In genomic region chr6:160043784-160044183, GRCh38 we compare ENCODE assay signal across 26 cellular contexts.
DNase-seq lines count a peak whose midpoint lies in the region; ATAC-seq and TF ChIP-seq lines count a peak whose summit lies in the region.
"Had no signal": no experiment of that assay in that cellular context is flagged by ENCODE, and none has a peak within 500 bp of the region (broad histone marks: within the 10 kb centered on the region; RNA-seq: fewer than 3 reads in every experiment).

No MANE protein-coding gene starts in this region.

- no peaks in the 10 kb centered on the region for H3K27me3 Mint-ChIP-seq in chondrocyte (ENCODE audit: low read depth)
- H3K27me3 Mint-ChIP-seq: CD4-positive, alpha-beta memory T cell had no signal

- WGBS in liver = 75% methylated on average over 4 of the region's 4 CpGs

- peak; percentile 3; the same call in 1 of the 3 replicates for ATAC-seq in RWPE2 (ENCODE audit: low read depth)
- ATAC-seq in mucosa of descending colon = no peak
- no peak for ATAC-seq in HG02938 (IDR thresholded peaks at IDR 0.05; ENCODE audit: unreplicated experiment)
- ATAC-seq: activated T-cell treated with anti-CD3 and anti-CD28 coated beads, Interleukin-2, amount 50 U/mL, for 72 hours; gastroesophageal sphincter; HCT116; stimulated activated effector memory CD8-positive, alpha-beta T cell treated with anti-CD3 and anti-CD28 coated beads, Interleukin-12 subunit alpha, Interleukin-12 subunit beta, amount 100 ng/mL, for 72 hours had no signal

- TF ChIP-seq RAD21 in liver (IDR thresholded peaks at IDR 0.05) = no peak

- H3K27ac Mint-ChIP-seq in chondrocyte (ENCODE audit: unreplicated experiment) = peak overlapping the region; percentile 82
- H3K27ac Mint-ChIP-seq: CD4-positive, alpha-beta memory T cell had no signal

- H3K27me3 ChIP-seq in RWPE2 (ENCODE audit: insufficient read depth, poor library complexity, severe bottlenecking) = no peaks in the 10 kb centered on the region
- no peaks in the 10 kb centered on the region for H3K27me3 ChIP-seq in liver (ENCODE audit: control insufficient read depth in 4 of 4, insufficient read depth in 4 of 4, low read length in 3 of 4)
- H3K27me3 ChIP-seq in tibial artery = no peaks in the 10 kb centered on the region
- no peaks in the 10 kb centered on the region for H3K27me3 ChIP-seq in BE2C
- H3K27me3 ChIP-seq: gastroesophageal sphincter, spleen had no signal

- H3K27ac ChIP-seq in RWPE2 (ENCODE audit: poor library complexity, severe bottlenecking) (peak overlapping the region; percentile 89), liver (ENCODE audit: low read depth in 1 of 2, low read length in 2 of 2) (peak overlapping the region; percentile 88 to 99), tibial artery (peak overlapping the region; percentile 51 to 60)
- H3K27ac ChIP-seq: gastroesophageal sphincter, HL-60, spleen had no signal

- H3K4me1 ChIP-seq in RWPE2 (ENCODE audit: insufficient read depth, poor library complexity, severe bottlenecking) (peaks cover 40% of the 10 kb centered on the region), liver (ENCODE audit: control insufficient read depth in 4 of 4, insufficient read depth in 4 of 4, low read length in 3 of 4) (peaks cover 1 to 32% (median 19%) of the 10 kb centered on the region in 4 donors), tibial artery (peaks cover 0 to 33% (median 30%) of the 10 kb centered on the region in 4 donors), BE2C (no peaks in the 10 kb centered on the region), mucosa of descending colon (ENCODE audit: low read depth) (no peaks in the 10 kb centered on the region)
- H3K4me1 ChIP-seq: spleen had no signal

- peaks cover 44% of the 10 kb centered on the region for H3K36me3 Mint-ChIP-seq in chondrocyte (ENCODE audit: low read depth)

- no peak overlapping the region for H3K4me3 Mint-ChIP-seq in chondrocyte (ENCODE audit: unreplicated experiment)
- H3K4me3 Mint-ChIP-seq: activated naive CD4-positive, alpha-beta T cell treated with anti-CD3 and anti-CD28 coated beads for 36 hours; activated T-cell treated with anti-CD3 and anti-CD28 coated beads, Interleukin-2, amount 50 U/mL, for 72 hours; CD4-positive, alpha-beta memory T cell; stimulated activated effector memory CD8-positive, alpha-beta T cell treated with anti-CD3 and anti-CD28 coated beads, Interleukin-12 subunit alpha, Interleukin-12 subunit beta, amount 100 ng/mL, for 72 hours; T-helper 2 cell treated with Interferon-gamma antibody and Interleukin-4, amounts not matched to agents 5 μg/mL and 100 μg/mL, for 36 hours had no signal

- peak overlapping the region; percentile 56 to 63 for H3K9ac ChIP-seq in liver (ENCODE audit: low read depth in 1 of 2, low read length in 2 of 2)

- H3K4me3 ChIP-seq in RWPE2 (ENCODE audit: severe bottlenecking) = no peak overlapping the region
- peak overlapping the region in 1 of 3 donors; percentile 15 for H3K4me3 ChIP-seq in liver (ENCODE audit: low read depth in 1 of 3, low read length in 3 of 3)
- H3K4me3 ChIP-seq in tibial artery = no peak overlapping the region
- H3K4me3 ChIP-seq in BE2C (ENCODE audit: low read depth, low read length) = no peak overlapping the region
- H3K4me3 ChIP-seq in mucosa of descending colon = no peak overlapping the region
- H3K4me3 ChIP-seq: gastroesophageal sphincter, lung, spleen had no signal

- H3K9me3 ChIP-seq in RWPE2 (ENCODE audit: severe bottlenecking) (no peaks in the 10 kb centered on the region), liver (ENCODE audit: control insufficient read depth in 4 of 4, low read length in 3 of 4) (no peaks in the 10 kb centered on the region), tibial artery (no peaks in the 10 kb centered on the region), BE2C (no peaks in the 10 kb centered on the region), mucosa of descending colon (no peaks in the 10 kb centered on the region)
- H3K9me3 ChIP-seq: gastroesophageal sphincter, spleen had no signal

- H3K36me3 ChIP-seq in RWPE2 (ENCODE audit: low read depth) (peaks cover 71% of the 10 kb centered on the region), liver (ENCODE audit: control insufficient read depth in 4 of 4, insufficient read depth in 3 of 4, low read depth in 1 of 4, low read length in 3 of 4) (peaks cover 1 to 49% (median 48%) of the 10 kb centered on the region in 4 donors), tibial artery (peaks cover 40 to 64% (median 41%) of the 10 kb centered on the region in 3 donors), BE2C (peaks cover 65% of the 10 kb centered on the region), mucosa of descending colon (ENCODE audit: low read depth) (no peaks in the 10 kb centered on the region)

- TF ChIP-seq CTCF in RWPE2 (IDR thresholded peaks at IDR 0.05; ENCODE audit: poor library complexity, severe bottlenecking) (no peak), chondrocyte (IDR thresholded peaks at IDR 0.05) (no peak), liver (IDR thresholded peaks at IDR 0.05; ENCODE audit: low read depth, low read length, missing input control) (no peak), tibial artery (IDR thresholded peaks at IDR 0.05) (no peak), BE2C (IDR thresholded peaks at IDR 0.05; ENCODE audit: low read depth, low read length) (no peak), mucosa of descending colon (IDR thresholded peaks at IDR 0.05) (no peak)

- intact Hi-C loops in tibial artery (cut with DNase I; ENCODE audit: low total_unique reads) (loop anchor here (5.0 kb wide), 1 partner anchor 71 kb away; no protein-coding TSS in a partner anchor), mucosa of descending colon (cut with DNase I, micrococcal nuclease) (no loop called here)

- DNase-seq in RWPE2 (ENCODE audit: low spot score) = no peak
- no peak for DNase-seq in chondrocyte (ENCODE audit: low spot score)
- DNase-seq in tibial artery = no peak
- no peak for DNase-seq in BE2C
- DNase-seq in mucosa of descending colon = no peak
- DNase-seq: activated CD4-positive, alpha-beta T cell treated with anti-CD3 and anti-CD28 coated beads for 48 hours; activated naive CD4-positive, alpha-beta T cell treated with anti-CD3 and anti-CD28 coated beads for 36 hours; activated T-cell treated with anti-CD3 and anti-CD28 coated beads, Interleukin-2, amount 50 U/mL, for 72 hours; amygdala; CD4-positive, alpha-beta memory T cell; central memory CD4-positive, alpha-beta T cell; erythroblast; NCI-H1048; NCI-H187 treated with DMSO at 0.1 percent for 48 hours; NCI-H82; nucleus accumbens; spleen; stimulated activated CD4-positive, alpha-beta T cell treated with anti-CD3 and anti-CD28 coated beads, Interleukin-2, amount 100 ng/mL, for 48 hours had no signal

- H3K4me1 Mint-ChIP-seq in chondrocyte (ENCODE audit: low read depth) = peaks cover 45% of the 10 kb centered on the region

- no peaks in the 10 kb centered on the region for H3K9me3 Mint-ChIP-seq in chondrocyte (ENCODE audit: low read depth)
- H3K9me3 Mint-ChIP-seq: activated naive CD4-positive, alpha-beta T cell treated with anti-CD3 and anti-CD28 coated beads for 36 hours; activated T-cell treated with anti-CD3 and anti-CD28 coated beads, Interleukin-2, amount 50 U/mL, for 72 hours; CD4-positive, alpha-beta memory T cell; stimulated activated effector memory CD8-positive, alpha-beta T cell treated with anti-CD3 and anti-CD28 coated beads, Interleukin-12 subunit alpha, Interleukin-12 subunit beta, amount 100 ng/mL, for 72 hours; T-helper 2 cell treated with Interferon-gamma antibody and Interleukin-4, amounts not matched to agents 5 μg/mL and 100 μg/mL, for 36 hours had no signal

TF ChIP-seq in liver, 16 proteins besides CTCF, POLR2A, EP300 and RAD21:
- TF ChIP-seq FOXA1 (IDR thresholded peaks at IDR 0.05) = no peak
- TF ChIP-seq RXRA (IDR thresholded peaks at IDR 0.05) = no peak
- TF ChIP-seq SP1 (IDR thresholded peaks at IDR 0.05) = no peak
- TF ChIP-seq YY1 (IDR thresholded peaks at IDR 0.05) = no peak
- no peak for TF ChIP-seq ATF3 (IDR thresholded peaks at IDR 0.05)
